21 cellular contexts compared by ENCODE assay signal in genomic region chr22:27840436-27840835, GRCh38. TPM values are rescaled to one million over a fixed set of nuclear protein-coding genes. Genes with fewer than 3 reads are reported as not detected.
DNase-seq lines count a peak whose midpoint lies in the region; ATAC-seq, FAIRE-seq and TF ChIP-seq lines count a peak whose summit lies in the region.
"Had no signal": no experiment of that assay in that cellular context is flagged by ENCODE, and none has a peak within 500 bp of the region (broad histone marks: within the 10 kb centered on the region; RNA-seq: fewer than 3 reads in every experiment).

No MANE protein-coding gene starts in this region.

- peak; percentile 50 for FAIRE-seq in urothelium cell line (lab: Jason Lieb, UNC)
- FAIRE-seq: A204.1, GM12892, GM18507 had no signal

- no peak overlapping the region for H3K4me3 Mint-ChIP-seq in T-helper 17 cell
- H3K4me3 Mint-ChIP-seq: CD8-positive, alpha-beta memory T cell had no signal

- peaks cover 0 to 6% (median 0%) of the 10 kb centered on the region in 4 donors for H3K36me3 ChIP-seq in sigmoid colon
- H3K36me3 ChIP-seq: BE2C, HAP-1 had no signal

- H3K27me3 Mint-ChIP-seq in T-helper 17 cell: no peaks in the 10 kb centered on the region
- H3K27me3 Mint-ChIP-seq: CD4-positive, CD25-positive, alpha-beta regulatory T cell; CD8-positive, alpha-beta memory T cell had no signal

- H3K36me3 Mint-ChIP-seq in T-helper 17 cell (ENCODE audit: low read depth): peaks cover 9% of the 10 kb centered on the region

- no peak for TF ChIP-seq CTCF in sigmoid colon (IDR thresholded peaks at IDR 0.05)

- H3K4me1 Mint-ChIP-seq in T-helper 17 cell: peaks cover 2% of the 10 kb centered on the region
- H3K4me1 Mint-ChIP-seq: CD4-positive, CD25-positive, alpha-beta regulatory T cell; CD8-positive, alpha-beta memory T cell had no signal

- H3K4me1 ChIP-seq in sigmoid colon: peaks cover 0 to 15% (median 8%) of the 10 kb centered on the region in 4 donors
- H3K4me1 ChIP-seq: HAP-1 had no signal

- peak overlapping the region; percentile 17 for H3K27ac Mint-ChIP-seq in T-helper 17 cell

- H3K27me3 ChIP-seq in sigmoid colon: no peaks in the 10 kb centered on the region
- H3K27me3 ChIP-seq: BE2C had no signal

- H3K4me3 ChIP-seq in sigmoid colon: no peak overlapping the region
- H3K4me3 ChIP-seq: GM23248, HAP-1 had no signal

- WGBS in sigmoid colon, 2 donors: 97 to 98% methylated on average over 7 of the region's 7 CpGs

- no peak for ATAC-seq in T-helper 17 cell

- TF ChIP-seq EP300 in sigmoid colon (IDR thresholded peaks at IDR 0.05): no peak

- no peak for TF ChIP-seq POLR2A in sigmoid colon (IDR thresholded peaks at IDR 0.05)

- H3K9me3 ChIP-seq in T-helper 17 cell (ENCODE audit: control insufficient read depth, low read length, poor library complexity, severe bottlenecking): no peaks in the 10 kb centered on the region
- H3K9me3 ChIP-seq in sigmoid colon: no peaks in the 10 kb centered on the region
- H3K9me3 ChIP-seq: BE2C, Caco-2, HAP-1 had no signal

- no peak overlapping the region for H3K27ac ChIP-seq in sigmoid colon
- H3K27ac ChIP-seq: GM23248, HL-60 had no signal

- DNase-seq in D341Med (ENCODE audit: low spot score) (peak; percentile 12), T-helper 17 cell (no peak), sigmoid colon (peak; percentile 42), urothelium cell line (ENCODE audit: low spot score) (no peak), hepatic stellate cell (ENCODE audit: low spot score) (no peak)
- DNase-seq in activated naive CD4-positive, alpha-beta T cell (lab: John Stamatoyannopoulos, UW): no peak
- DNase-seq: ACHN; BE2C; C1 segment of cervical spinal cord; Caco-2; CD4-positive, CD25-positive, alpha-beta regulatory T cell; CD8-positive, alpha-beta memory T cell; DMS153; DMS79; GDM1; GM23248 had no signal

- intact Hi-C loops in sigmoid colon (cut with DNase I): no loop called here

RNA-seq across cellular contexts. Expression of gene MN1, which starts 38.9 kb away (rescaled TPM):
- under 1 TPM; 0.40 to 0.42 TPM for total RNA-seq in T-helper 17 cell
- 10 to 100 TPM in 1 of 4 donors, 1 to 10 TPM in 3; 6.4 to 21.3 (median 7.5) TPM for total RNA-seq in sigmoid colon
- polyA plus RNA-seq in sigmoid colon: 1 to 10 TPM in 1 of 3 donors, under 1 TPM in 2; under 0.01 to 1.2 (median 0.85) TPM
- polyA plus RNA-seq: CD8-positive, alpha-beta memory T cell had no signal

Comparison
In these comparisons a context has a peak if more than half of its experiments do, and no peak if none do; other contexts are left out.
1. DNase-seq: peak in D341Med (single experiment) and sigmoid colon (single experiment); none in T-helper 17 cell (0 of 3), urothelium cell line (single experiment), activated naive CD4-positive, alpha-beta T cell (0 of 4) and hepatic stellate cell (single experiment).
2. RNA of gene MN1, which starts 38.9 kb away (total RNA-seq): 6.4 to 21.3 TPM in sigmoid colon; 0.40 to 0.42 TPM in T-helper 17 cell; every median in the first group is over 4 times any median in the second.